Comparison of ENCODE assay signal across 8 cellular contexts in genomic region chr2:233566141-233566956, GRCh38. TPM values are rescaled to one million over a fixed set of nuclear protein-coding genes. Genes with fewer than 3 reads are reported as not detected.
DNase-seq lines count a peak whose midpoint lies in the region; ATAC-seq, FAIRE-seq and TF ChIP-seq lines count a peak whose summit lies in the region.

Gene USP40, minus strand, starts transcription at chr2:233566782. Its CDS starts 1,228 bp downstream, at chr2:233565554.

- 0 to 2% (median 1%) methylated on average over 33 to 51 of the region's 51 CpGs for WGBS in spleen, 5 donors

- peak within 1 kb of the TSS; percentile 60 to 96 (median 82) for H3K4me3 ChIP-seq in spleen

- no peaks in the 10 kb centered on the region for H3K27me3 ChIP-seq in spleen (replicated peaks in 1 of 7)

- DNase-seq in NCI-H2196 treated with DMSO at 0.1 percent for 48 hours (lab: John Stamatoyannopoulos, UW; ENCODE audit: unreplicated experiment), result peak; percentile 88
- peak; percentile 89 for DNase-seq in cerebellar cortex (ENCODE audit: low spot score)
- peak; percentile 91 for DNase-seq in spleen
- no peak for DNase-seq in NCI-H146 treated with DMSO at 0.1 percent for 48 hours (lab: John Stamatoyannopoulos, UW; ENCODE audit: unreplicated experiment)

- peak within 1 kb of the TSS; percentile 90 to 97 (median 96) for H3K27ac ChIP-seq in spleen

- H3K36me3 ChIP-seq in spleen, result no peaks in the 10 kb centered on the region

- H3K4me1 ChIP-seq in spleen, result peaks cover 0 to 25% (median 13%) of the 10 kb centered on the region in 6 donors

- TF ChIP-seq POLR2A in spleen (IDR thresholded peaks at IDR 0.05), result peak in 1 of 3 donors; percentile 67

- TF ChIP-seq CTCF in spleen (IDR thresholded peaks at IDR 0.05 in 8 of 11, conservative IDR thresholded peaks at IDR 0.05 in 3 of 11), result no peak

- intact Hi-C loops in spleen (cut with DNase I; ENCODE audit: low total_unique reads), result no loop called here

- ATAC-seq in GM18502 (IDR thresholded peaks at IDR 0.05; ENCODE audit: poor library complexity, unreplicated experiment) (peak; percentile 64), HG03066 (IDR thresholded peaks at IDR 0.05; ENCODE audit: low read depth, unreplicated experiment) (peak; percentile 79)
- peak; percentile 79 to 80 for ATAC-seq in activated CD4-positive, CD25-positive, alpha-beta regulatory T cell treated with anti-CD3 and anti-CD28 coated beads, Interleukin-2, amount 50 U/mL, for 24 hours

- peak; percentile 43 for FAIRE-seq in islet of Langerhans (lab: Jason Lieb, UNC)

- H3K9me3 ChIP-seq in spleen, result no peaks in the 10 kb centered on the region

RNA-seq across cellular contexts. Expression of gene USP40, which starts in this region (rescaled TPM):
- 10 to 100 TPM; 22.3 to 57.3 (median 42.5) TPM for total RNA-seq in spleen
- polyA plus RNA-seq in spleen, result 10 to 100 TPM; 11.4 to 21.9 (median 20.5) TPM
